In the genomic region with DNA sequence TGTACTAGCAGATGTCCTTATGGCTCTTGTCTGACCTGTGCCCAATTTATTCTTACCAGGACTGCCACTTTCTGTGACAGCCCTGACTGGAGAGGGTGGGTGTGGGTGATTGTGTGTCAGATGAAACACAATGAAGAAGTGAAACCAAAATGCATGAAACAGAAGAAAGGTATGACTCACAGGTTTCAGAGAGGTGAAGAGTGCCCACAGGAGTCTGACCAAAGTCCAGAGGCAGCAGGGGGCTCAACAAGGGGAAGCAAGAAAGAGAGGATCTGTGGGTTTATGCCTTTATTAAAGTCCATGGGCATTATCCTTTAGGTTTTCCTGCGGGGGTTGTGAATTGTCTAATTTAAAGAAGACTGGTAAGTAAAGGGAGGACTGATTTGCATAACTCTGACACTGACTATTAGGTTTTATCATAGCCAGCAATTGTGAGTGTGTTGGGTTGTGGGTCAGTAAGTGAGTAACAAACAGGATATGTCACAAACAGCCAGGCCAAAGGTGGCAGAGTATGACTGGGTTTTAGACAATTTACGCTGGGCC, we compare ENCODE assay signal across 13 cellular contexts. TPM values are rescaled to one million over a fixed set of nuclear protein-coding genes. Genes with fewer than 3 reads are reported as not detected.
A peak's percentile ranks its signal among the peaks of the same experiment; 100 is the strongest.
DNase-seq lines count a peak whose midpoint lies in the region; ATAC-seq and TF ChIP-seq lines count a peak whose summit lies in the region.
"Had no signal": no experiment of that assay in that cellular context is flagged by ENCODE, and none has a peak within 500 bp of the region (broad histone marks: within the 10 kb centered on the region; RNA-seq: fewer than 3 reads in every experiment).

No MANE protein-coding gene starts in this region.

- DNase-seq in hippocampal formation (lab: John Stamatoyannopoulos, UW) (no peak), mesenchymal stem cell (no peak), GM03348 (ENCODE audit: low spot score) (no peak)
- no peak for DNase-seq in stimulated activated CD4-positive, alpha-beta T cell treated with anti-CD3 and anti-CD28 coated beads, Interleukin-4, amount 100 ng/mL, for 24 hours
- DNase-seq: activated naive CD4-positive, alpha-beta T cell; NCI-H1092 treated with DMSO at 0.1 percent for 48 hours; spleen had no signal

- H4K8ac ChIP-seq in mesenchymal stem cell (ENCODE audit: low read length) = no peak overlapping the region

- no peak overlapping the region for H2BK15ac ChIP-seq in mesenchymal stem cell (ENCODE audit: low read depth, poor library complexity, severe bottlenecking)

- H3K4ac ChIP-seq in mesenchymal stem cell (ENCODE audit: low read depth in 1 of 2, low read length in 2 of 2) = no peak overlapping the region

- 0 out of 2 replicates have a peak, but pooled peaks cover 5% of the 10 kb centered on the region for H3K27me3 ChIP-seq in OCI-LY3 (ENCODE audit: low read depth, low read length)
- no peaks in the 10 kb centered on the region for H3K27me3 ChIP-seq in mesenchymal stem cell (ENCODE audit: control insufficient read depth in 1 of 2, insufficient read depth in 1 of 2, low read length in 2 of 2)
- H3K27me3 ChIP-seq: spleen had no signal

- H3K36me3 ChIP-seq in OCI-LY3 (replicated peaks; ENCODE audit: low read depth, low read length) = peaks cover 4% of the 10 kb centered on the region
- H3K36me3 ChIP-seq in mesenchymal stem cell (ENCODE audit: control insufficient read depth in 1 of 2, insufficient read depth in 2 of 2, low read depth in 1 of 2, low read length in 2 of 2) = no peaks in the 10 kb centered on the region
- H3K36me3 ChIP-seq: spleen had no signal

- H2BK12ac ChIP-seq in mesenchymal stem cell (ENCODE audit: low read length in 2 of 2) = no peak overlapping the region

- H3K4me1 ChIP-seq in OCI-LY3 (ENCODE audit: low read length) (peaks cover 26% of the 10 kb centered on the region), mesenchymal stem cell (ENCODE audit: control insufficient read depth, insufficient read depth, low read depth, low read length) (no peaks in the 10 kb centered on the region)
- H3K4me1 ChIP-seq: spleen had no signal

- H2BK120ac ChIP-seq in mesenchymal stem cell (ENCODE audit: low read depth, low read length) = no peak overlapping the region

- TF ChIP-seq CTCF in OCI-LY3 (IDR thresholded peaks at IDR 0.05; ENCODE audit: low read depth, low read length) = no peak

- H2AFZ ChIP-seq in OCI-LY3 (ENCODE audit: low read depth, low read length) (no peak overlapping the region), mesenchymal stem cell (ENCODE audit: low read depth, low read length) (no peak overlapping the region)

- no peak overlapping the region for H2AK5ac ChIP-seq in mesenchymal stem cell (ENCODE audit: low read length, severe bottlenecking)

- H3K4me3 ChIP-seq in OCI-LY3 (ENCODE audit: low read length) (peak overlapping the region; percentile 40), mesenchymal stem cell (ENCODE audit: insufficient read depth in 1 of 2, low read depth in 1 of 2, low read length in 2 of 2) (no peak overlapping the region)
- H3K4me3 ChIP-seq: spleen had no signal

- ATAC-seq in GM18520 (IDR thresholded peaks at IDR 0.05; ENCODE audit: unreplicated experiment) (peak; percentile 92), GM21423 (IDR thresholded peaks at IDR 0.05; ENCODE audit: unreplicated experiment) (peak; percentile 96), HG03066 (IDR thresholded peaks at IDR 0.05; ENCODE audit: low read depth, unreplicated experiment) (peak; percentile 93)
- ATAC-seq: activated CD4-positive, CD25-positive, alpha-beta regulatory T cell treated with anti-CD3 and anti-CD28 coated beads, Interleukin-2, amount 50 U/mL, for 24 hours had no signal

- no peak overlapping the region for H2BK5ac ChIP-seq in mesenchymal stem cell (ENCODE audit: low read depth, low read length, poor library complexity, severe bottlenecking)

- no peak overlapping the region for H3K14ac ChIP-seq in mesenchymal stem cell (ENCODE audit: low read length in 2 of 2)

- no peaks in the 10 kb centered on the region for H3K79me1 ChIP-seq in mesenchymal stem cell (replicated peaks; ENCODE audit: low read length, poor library complexity, severe bottlenecking)

- no peak overlapping the region for H4K91ac ChIP-seq in mesenchymal stem cell (ENCODE audit: low read length)

- no peaks in the 10 kb centered on the region for H3K79me2 ChIP-seq in OCI-LY3 (ENCODE audit: low read length)

- H3K4me2 ChIP-seq in OCI-LY3 (ENCODE audit: low read length) = peak overlapping the region; percentile 66
- H3K4me2 ChIP-seq in mesenchymal stem cell (ENCODE audit: low read length, poor library complexity, severe bottlenecking) = no peak overlapping the region

- peak overlapping the region; percentile 53 for H3K27ac ChIP-seq in OCI-LY3 (ENCODE audit: low read length)
- H3K27ac ChIP-seq in mesenchymal stem cell (ENCODE audit: low read length, poor library complexity, severe bottlenecking) = no peak overlapping the region
- H3K27ac ChIP-seq: spleen had no signal

- no peaks in the 10 kb centered on the region for H3K9me3 ChIP-seq in OCI-LY3 (ENCODE audit: insufficient read depth, low read length)
- peaks cover 3% of the 10 kb centered on the region for H3K9me3 ChIP-seq in mesenchymal stem cell (ENCODE audit: control insufficient read depth, low read length)

- H3K23ac ChIP-seq in mesenchymal stem cell (ENCODE audit: low read length in 2 of 2) = no peak overlapping the region

- H3K9ac ChIP-seq in OCI-LY3 (ENCODE audit: low read length) (0 out of 2 replicates have a peak overlapping the region, but pooled peaks have one; percentile 8), mesenchymal stem cell (ENCODE audit: low read length) (no peak overlapping the region)

- no peak overlapping the region for H3K18ac ChIP-seq in mesenchymal stem cell (ENCODE audit: low read depth in 1 of 2, low read length in 2 of 2)

- 74% methylated on average over 1 of the region's 2 CpGs for WGBS in mesenchymal stem cell

- H4K20me1 ChIP-seq in OCI-LY3 (ENCODE audit: insufficient read depth, low read length) = no peaks in the 10 kb centered on the region

RNA-seq across cellular contexts. Expression of a gene that starts 3.9 kb away (rescaled TPM):
- not detected for polyA plus RNA-seq in mesenchymal stem cell (2013, experiment 1 of 2)
- not detected for polyA plus RNA-seq in mesenchymal stem cell (2013, experiment 2 of 2)
- polyA plus RNA-seq: H1, spleen had no signal

RNA-seq across cellular contexts. Expression of a gene that starts 10.0 kb away (rescaled TPM):
- polyA plus RNA-seq in mesenchymal stem cell (2013, experiment 1 of 2) = not detected
- polyA plus RNA-seq in mesenchymal stem cell (2013, experiment 2 of 2) = not detected
- polyA plus RNA-seq: H1, spleen had no signal

RNA-seq across cellular contexts. Expression of a gene that starts 23.2 kb away (rescaled TPM):
- not detected for polyA plus RNA-seq in mesenchymal stem cell (2013, experiment 1 of 2)
- not detected for polyA plus RNA-seq in mesenchymal stem cell (2013, experiment 2 of 2)
- polyA plus RNA-seq: H1, spleen had no signal

RNA-seq across cellular contexts. Expression of a gene that starts 50.7 kb away (rescaled TPM):
- polyA plus RNA-seq in mesenchymal stem cell (2013, experiment 1 of 2) = not detected
- polyA plus RNA-seq in mesenchymal stem cell (2013, experiment 2 of 2) = not detected
- polyA plus RNA-seq: H1, spleen had no signal
